ENCODE assay signal across 25 cellular contexts in the genomic region with DNA sequence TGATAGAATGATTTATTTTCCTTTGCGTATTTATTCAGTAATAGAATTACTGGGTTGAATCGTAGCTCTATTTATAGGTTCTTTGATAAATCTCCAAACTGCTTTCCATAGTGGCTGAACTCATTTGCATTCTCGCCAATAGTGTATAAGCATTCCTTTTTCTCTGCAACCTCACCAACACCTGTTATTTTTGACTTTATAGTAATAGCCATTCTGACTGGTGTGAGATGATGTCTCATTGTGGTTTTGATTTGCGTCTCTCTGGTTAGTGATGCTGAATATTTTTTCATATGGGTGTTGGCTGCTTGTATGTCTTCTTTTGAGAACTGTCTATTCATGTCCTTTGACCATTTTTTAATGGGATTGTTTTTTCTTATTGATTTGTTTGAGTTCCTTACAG.
"Had no signal": no experiment of that assay in that cellular context is flagged by ENCODE, and none has a peak within 500 bp of the region (broad histone marks: within the 10 kb centered on the region; RNA-seq: fewer than 3 reads in every experiment).

No MANE protein-coding gene starts in this region.

- H3K4me1 Mint-ChIP-seq: immature natural killer cell; naive thymus-derived CD4-positive, alpha-beta T cell; stimulated activated effector memory CD8-positive, alpha-beta T cell treated with anti-CD3 and anti-CD28 coated beads, Interleukin-12 subunit alpha, Interleukin-12 subunit beta, amount 100 ng/mL, for 72 hours had no signal

- ATAC-seq: left colon; left lung; lower lobe of right lung; naive thymus-derived CD4-positive, alpha-beta T cell; natural killer cell treated with Interleukin-12 subunit alpha and Interleukin-12 subunit beta and Interleukin-15 and Interleukin-18, amount 100 ng/mL, for 72 hours; right lobe of liver; stimulated activated effector memory CD8-positive, alpha-beta T cell treated with anti-CD3 and anti-CD28 coated beads, Interleukin-12 subunit alpha, Interleukin-12 subunit beta, amount 100 ng/mL, for 72 hours; upper lobe of right lung had no signal

- H3K27ac Mint-ChIP-seq: immature natural killer cell; naive thymus-derived CD4-positive, alpha-beta T cell; natural killer cell treated with Interleukin-12 subunit alpha and Interleukin-12 subunit beta and Interleukin-15 and Interleukin-18, amount 100 ng/mL, for 72 hours; stimulated activated effector memory CD8-positive, alpha-beta T cell treated with anti-CD3 and anti-CD28 coated beads, Interleukin-12 subunit alpha, Interleukin-12 subunit beta, amount 100 ng/mL, for 72 hours; stimulated activated naive CD8-positive, alpha-beta T cell treated with anti-CD3 and anti-CD28 coated beads, Interleukin-15, Interleukin-2, amounts not matched to agents 100 ng/mL and 50 ng/mL, for 24 hours had no signal

- H3K9me3 ChIP-seq: lower lobe of right lung, right lobe of liver, suprapubic skin, thoracic aorta, tibial artery, upper lobe of right lung, uterus had no signal

- FAIRE-seq: small intestine had no signal

- H3K79me2 ChIP-seq: parathyroid adenoma had no signal

- H2AFZ ChIP-seq: parathyroid adenoma had no signal

- H3K4me3 Mint-ChIP-seq: immature natural killer cell; naive thymus-derived CD4-positive, alpha-beta T cell; natural killer cell treated with Interleukin-12 subunit alpha and Interleukin-12 subunit beta and Interleukin-15 and Interleukin-18, amount 100 ng/mL, for 72 hours; stimulated activated effector memory CD8-positive, alpha-beta T cell treated with anti-CD3 and anti-CD28 coated beads, Interleukin-12 subunit alpha, Interleukin-12 subunit beta, amount 100 ng/mL, for 72 hours; stimulated activated naive CD8-positive, alpha-beta T cell treated with anti-CD3 and anti-CD28 coated beads, Interleukin-15, Interleukin-2, amounts not matched to agents 100 ng/mL and 50 ng/mL, for 24 hours had no signal

- H3K27me3 Mint-ChIP-seq: naive thymus-derived CD4-positive, alpha-beta T cell; stimulated activated naive CD8-positive, alpha-beta T cell treated with anti-CD3 and anti-CD28 coated beads, Interleukin-15, Interleukin-2, amounts not matched to agents 100 ng/mL and 50 ng/mL, for 24 hours had no signal

- H3K4me3 ChIP-seq: left lung, lower lobe of right lung, psoas muscle, right lobe of liver, spleen, suprapubic skin, thoracic aorta, tibial artery, upper lobe of right lung, uterus had no signal

- H3K36me3 Mint-ChIP-seq: immature natural killer cell; natural killer cell treated with Interleukin-12 subunit alpha and Interleukin-12 subunit beta and Interleukin-15 and Interleukin-18, amount 100 ng/mL, for 72 hours; stimulated activated effector memory CD8-positive, alpha-beta T cell treated with anti-CD3 and anti-CD28 coated beads, Interleukin-12 subunit alpha, Interleukin-12 subunit beta, amount 100 ng/mL, for 72 hours had no signal

- H3K27me3 ChIP-seq: left lung, right lobe of liver, suprapubic skin, tibial artery, upper lobe of right lung had no signal

- H3K4me1 ChIP-seq: left lung, lower lobe of right lung, parathyroid adenoma, psoas muscle, right lobe of liver, spleen, suprapubic skin, tibial artery, upper lobe of right lung, uterus had no signal

- H3K27ac ChIP-seq: left lung, lower lobe of right lung, parathyroid adenoma, psoas muscle, right lobe of liver, spleen, suprapubic skin, thoracic aorta, tibial artery, upper lobe of right lung, uterus had no signal

- H3K9me3 Mint-ChIP-seq: natural killer cell treated with Interleukin-12 subunit alpha and Interleukin-12 subunit beta and Interleukin-15 and Interleukin-18, amount 100 ng/mL, for 72 hours; stimulated activated effector memory CD8-positive, alpha-beta T cell treated with anti-CD3 and anti-CD28 coated beads, Interleukin-12 subunit alpha, Interleukin-12 subunit beta, amount 100 ng/mL, for 72 hours; stimulated activated naive CD8-positive, alpha-beta T cell treated with anti-CD3 and anti-CD28 coated beads, Interleukin-15, Interleukin-2, amounts not matched to agents 100 ng/mL and 50 ng/mL, for 24 hours had no signal

- H3K9ac ChIP-seq: parathyroid adenoma had no signal

- DNase-seq: hypothalamus; immature natural killer cell; kidney; left colon; left lung; lower lobe of right lung; mammary epithelial cell; mesenchymal stem cell; naive thymus-derived CD4-positive, alpha-beta T cell; psoas muscle; right lobe of liver; small intestine; spleen; stimulated activated CD4-positive, alpha-beta T cell treated with anti-CD3 and anti-CD28 coated beads, Interleukin-4, amount 100 ng/mL, for 24 hours; stimulated activated naive CD4-positive, alpha-beta T cell; tibial artery; trophoblast cell; upper lobe of right lung; uterus had no signal

- H3K36me3 ChIP-seq: left lung, lower lobe of right lung, right lobe of liver, spleen, suprapubic skin, thoracic aorta, tibial artery, upper lobe of right lung, uterus had no signal
